29 cellular contexts compared by ENCODE assay signal in the genomic region with DNA sequence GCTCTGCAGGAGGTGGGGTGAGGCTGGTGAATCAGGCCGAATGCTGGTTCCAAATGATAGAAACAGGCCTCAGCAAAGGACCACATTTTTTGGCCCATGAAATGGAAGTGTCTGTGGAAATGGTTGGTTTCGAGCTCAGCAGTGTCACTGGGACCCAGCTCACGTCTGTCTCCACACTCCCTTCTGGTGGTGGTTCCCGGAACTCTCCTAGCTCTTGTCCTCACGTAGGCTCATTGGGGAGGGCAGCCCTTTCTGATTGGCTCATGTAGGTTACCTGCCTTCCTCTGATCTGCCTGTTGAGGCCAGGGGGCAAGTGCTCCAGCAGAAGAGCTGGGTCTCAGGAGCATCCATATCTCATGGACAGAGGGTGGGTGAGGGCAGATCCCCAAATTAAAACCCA. TPM values are rescaled to one million over a fixed set of nuclear protein-coding genes. Genes with fewer than 3 reads are reported as not detected.
DNase-seq lines count a peak whose midpoint lies in the region; ATAC-seq and TF ChIP-seq lines count a peak whose summit lies in the region.
"Had no signal": no experiment of that assay in that cellular context is flagged by ENCODE, and none has a peak within 500 bp of the region (broad histone marks: within the 10 kb centered on the region; RNA-seq: fewer than 3 reads in every experiment).

No MANE protein-coding gene starts in this region.

- no peak overlapping the region for H3K27ac ChIP-seq in GM23338 (ENCODE audit: low read depth)
- H3K27ac ChIP-seq: A549, PC-9, SJSA1 had no signal

- in situ Hi-C loops in astrocyte of the cerebellum (cut with HindIII; ENCODE audit: low sequenced_read_pairs), result no loop called here

- peaks cover 17% of the 10 kb centered on the region for H3K27me3 Mint-ChIP-seq in GM23338 (ENCODE audit: insufficient read depth, low read depth, poor library complexity)
- H3K27me3 Mint-ChIP-seq: CD4-positive, alpha-beta memory T cell had no signal

- H3K4me1 ChIP-seq in BE2C, result no peaks in the 10 kb centered on the region
- H3K4me1 ChIP-seq in GM23338 (ENCODE audit: insufficient read depth), result peaks cover 7% of the 10 kb centered on the region

- H2AFZ ChIP-seq in GM23338, result no peak overlapping the region
- H2AFZ ChIP-seq: PC-9 had no signal

- no peak overlapping the region for H3K4me3 Mint-ChIP-seq in GM23338
- H3K4me3 Mint-ChIP-seq: HFFc6 had no signal

- no peak overlapping the region for H3K4me2 ChIP-seq in GM23338
- H3K4me2 ChIP-seq: A549, PC-9 had no signal

- H3K27me3 ChIP-seq in BE2C, result no peaks in the 10 kb centered on the region
- no peaks in the 10 kb centered on the region for H3K27me3 ChIP-seq in GM23338 (ENCODE audit: insufficient read depth)
- H3K27me3 ChIP-seq: SJSA1 had no signal

- TF ChIP-seq CTCF in BE2C (IDR thresholded peaks at IDR 0.05; ENCODE audit: low read depth, low read length) (0 out of 2 replicates have a peak, but pooled peaks have one; percentile 5), GM23338 (conservative IDR thresholded peaks at IDR 0.05; ENCODE audit: low read depth in 2 of 2) (peak in 1 of 2 experiments; percentile 45; a peak in 3 of 4 replicates), astrocyte of the cerebellum (IDR thresholded peaks at IDR 0.05; ENCODE audit: low read depth, low read length, missing control alignments) (peak; percentile 6), fibroblast of villous mesenchyme (IDR thresholded peaks at IDR 0.05; ENCODE audit: insufficient read depth, low read depth, low read length) (peak; percentile 5)

- DNase-seq in BE2C (no peak), GM23338 (ENCODE audit: low spot score) (peak; percentile 68), astrocyte of the cerebellum (ENCODE audit: low read depth) (no peak), fibroblast of villous mesenchyme (ENCODE audit: low read depth) (no peak), NCI-H2029 treated with DMSO at 0.1 percent for 48 hours (lab: John Stamatoyannopoulos, UW) (no peak)
- DNase-seq: AML-193; C1 segment of cervical spinal cord; CD4-positive, alpha-beta memory T cell; COR-L47; EL; GDM1; HFFc6; MV-4-11; NCI-H1694; NCI-H2081; NCI-H2227 treated with DMSO at 0.1 percent for 48 hours; NCI-H526 treated with DMSO at 0.1 percent for 48 hours; PC-9; Right ventricle myocardium superior had no signal

- peak; percentile 54 for ATAC-seq in GM23338
- ATAC-seq in activated CD4-positive, CD25-positive, alpha-beta regulatory T cell treated with anti-CD3 and anti-CD28 coated beads, Interleukin-2, amount 50 U/mL, for 24 hours, result no peak
- ATAC-seq in GM21367 (IDR thresholded peaks at IDR 0.05; ENCODE audit: unreplicated experiment), result no peak
- ATAC-seq: A549, GM12878, K562 had no signal

- peaks cover 11% of the 10 kb centered on the region; the same call in 1 of the 3 replicates for H3K4me1 Mint-ChIP-seq in GM23338

- H3K36me3 ChIP-seq in BE2C (peaks cover 28% of the 10 kb centered on the region), GM23338 (ENCODE audit: insufficient read depth) (no peaks in the 10 kb centered on the region; the same call in 1 of the 2 replicates)

- no peak overlapping the region for H3K4me3 ChIP-seq in BE2C (ENCODE audit: low read depth, low read length)
- no peak overlapping the region for H3K4me3 ChIP-seq in GM23338
- no peak overlapping the region for H3K4me3 ChIP-seq in astrocyte of the cerebellum (ENCODE audit: low read depth, low read length)
- H3K4me3 ChIP-seq in fibroblast of villous mesenchyme (ENCODE audit: low read depth, low read length), result no peak overlapping the region
- H3K4me3 ChIP-seq: A549, GM12878, K562, PC-9, SJSA1 had no signal

- no peaks in the 10 kb centered on the region; the same call in 1 of the 2 replicates for H3F3A ChIP-seq in GM23338 (replicated peaks; ENCODE audit: low read depth)

- no peak overlapping the region for H3K27ac Mint-ChIP-seq in GM23338
- H3K27ac Mint-ChIP-seq: HFFc6 had no signal

- H3K9me3 ChIP-seq in BE2C, result no peaks in the 10 kb centered on the region
- H3K9me3 ChIP-seq: A549, SJSA1 had no signal

- peaks cover 49% of the 10 kb centered on the region for H3K36me3 Mint-ChIP-seq in GM23338 (ENCODE audit: low read depth)

- H4K20me1 ChIP-seq in GM23338 (replicated peaks; ENCODE audit: insufficient read depth), result no peaks in the 10 kb centered on the region; the same call in 1 of the 2 replicates

- H3K79me2 ChIP-seq in GM23338 (replicated peaks; ENCODE audit: insufficient read depth), result peaks cover 35% of the 10 kb centered on the region

- H3K9me2 ChIP-seq in GM23338 (ENCODE audit: insufficient read depth), result no peaks in the 10 kb centered on the region

- H3K9me3 Mint-ChIP-seq in GM23338, result 0 out of 3 replicates have a peak, but pooled peaks cover 3% of the 10 kb centered on the region
- H3K9me3 Mint-ChIP-seq: CD4-positive, alpha-beta memory T cell; HFFc6 had no signal

TF ChIP-seq in GM23338, 12 proteins besides CTCF, POLR2A, EP300 and RAD21:
- TF ChIP-seq ZNF114 (CRISPR knock-in tag; IDR thresholded peaks at IDR 0.05) (no peak), JUNB (IDR thresholded peaks at IDR 0.05; ENCODE audit: unreplicated experiment) (no peak)
TF ChIP-seq in GM23338: peak in this region for 0.

RNA-seq across cellular contexts. Expression of gene ALG1, which starts 4.0 kb away (rescaled TPM):
- 22.8 TPM for polyA plus RNA-seq in BE2C (2012; ENCODE audit: insufficient read depth, insufficient read length, low read depth)
- total RNA-seq in GM23338 (2014; rRNA removed; shearing (Covaris generic)), result 30.0 and 36.4 TPM in 2 replicates
- 19.2 and 20.2 TPM in 2 replicates for polyA plus RNA-seq in GM23338 (2016; fragmentation: Nextera tagmentation; extraction: Ambion mirVana)
- total RNA-seq in fibroblast of villous mesenchyme, result 39.9 and 41.9 TPM in 2 replicates

RNA-seq across cellular contexts. Expression of gene C16orf89, which starts 9.9 kb away (rescaled TPM):
- not detected for polyA plus RNA-seq in BE2C (2012; ENCODE audit: insufficient read depth, insufficient read length, low read depth)
- total RNA-seq in GM23338 (2014; rRNA removed; shearing (Covaris generic)), result 2.8 and 4.2 TPM in 2 replicates
- 4.4 and 6.5 TPM in 2 replicates for polyA plus RNA-seq in GM23338 (2016; fragmentation: Nextera tagmentation; extraction: Ambion mirVana)
- not detected in 2 replicates for total RNA-seq in fibroblast of villous mesenchyme
- total RNA-seq: CD4-positive, alpha-beta memory T cell; GM12878; HFFc6; K562; LHCN-M2; MCF 10A; NCI-H460; PC-9; RPMI7951; SJSA1 had no signal
- polyA plus RNA-seq: A549; CD4-positive, alpha-beta memory T cell; GM12878; K562 had no signal

RNA-seq across cellular contexts. Expression of gene EEF2KMT, which starts 22.0 kb away (rescaled TPM):
- 30.6 TPM for polyA plus RNA-seq in BE2C (2012; ENCODE audit: insufficient read depth, insufficient read length, low read depth)
- total RNA-seq in GM23338 (2014; rRNA removed; shearing (Covaris generic)), result 28.7 and 37.1 TPM in 2 replicates
- 19.7 and 24.0 TPM in 2 replicates for polyA plus RNA-seq in GM23338 (2016; fragmentation: Nextera tagmentation; extraction: Ambion mirVana)
- 8.1 and 11.7 TPM in 2 replicates for total RNA-seq in fibroblast of villous mesenchyme

RNA-seq across cellular contexts. Expression of gene NAGPA, which starts 41.9 kb away (rescaled TPM):
- 7.0 TPM for polyA plus RNA-seq in BE2C (2012; ENCODE audit: insufficient read depth, insufficient read length, low read depth)
- total RNA-seq in GM23338 (2014; rRNA removed; shearing (Covaris generic)), result 13.1 and 20.7 TPM in 2 replicates
- polyA plus RNA-seq in GM23338 (2016; fragmentation: Nextera tagmentation; extraction: Ambion mirVana), result 6.3 and 7.5 TPM in 2 replicates
- total RNA-seq in fibroblast of villous mesenchyme, result 17.3 and 18.0 TPM in 2 replicates
